29 cellular contexts compared by ENCODE assay signal in the genomic region with DNA sequence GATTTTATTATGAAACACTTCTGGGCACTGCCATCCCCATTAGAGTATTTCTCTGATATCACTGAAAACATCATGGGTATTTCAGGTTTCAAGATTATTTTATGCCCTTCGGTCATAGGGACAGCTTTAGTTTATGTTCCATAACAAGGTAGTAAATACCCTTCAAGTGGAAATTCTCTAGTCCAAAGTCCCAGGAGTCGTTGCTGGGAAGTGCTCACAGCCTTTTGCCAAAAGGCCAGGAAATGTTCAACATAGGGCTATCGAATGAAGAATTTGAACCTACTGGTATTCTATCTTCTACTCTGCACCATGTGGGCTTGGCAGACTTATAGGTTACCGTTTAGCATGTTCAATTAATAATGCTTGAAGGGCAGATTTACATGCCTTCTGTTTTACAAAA. TPM values are rescaled to one million over a fixed set of nuclear protein-coding genes. Genes with fewer than 3 reads are reported as not detected.
"Had no signal": no experiment of that assay in that cellular context is flagged by ENCODE, and none has a peak within 500 bp of the region (broad histone marks: within the 10 kb centered on the region; RNA-seq: fewer than 3 reads in every experiment).

No MANE protein-coding gene starts in this region.

- H3K4me1 Mint-ChIP-seq: T-helper 17 cell had no signal

- H3K27me3 Mint-ChIP-seq: activated B cell treated with CpG ODN at 0.5 μM for 24 hours, brain, T-helper 17 cell had no signal

- H3K4me3 Mint-ChIP-seq: activated B cell treated with CpG ODN at 0.5 μM for 24 hours; activated CD8-positive, alpha-beta T cell treated with anti-CD3 and anti-CD28 coated beads for 36 hours; activated naive CD8-positive, alpha-beta T cell treated with anti-CD3 and anti-CD28 coated beads, Interleukin-2, amount 10 ng/mL, durations not matched to agents 7 days and 5 days; activated T-cell treated with anti-CD3 and anti-CD28 coated beads, Interleukin-2, amount 50 U/mL, for 4 hours; activated T-helper 17 cell treated with anti-CD3 and anti-CD28 coated beads, Interleukin-2, amount 50 U/mL, for 72 hours; brain; T-helper 17 cell; T-helper 2 cell treated with Interferon-gamma antibody and Interleukin-4, amounts not matched to agents 5 μg/mL and 100 μg/mL, for 36 hours had no signal

- H3K4me1 ChIP-seq: ascending aorta, breast epithelium, colonic mucosa had no signal

- H3K27me3 ChIP-seq: ascending aorta, breast epithelium, colonic mucosa had no signal

- H3K27ac ChIP-seq: ascending aorta, breast epithelium, cardiac muscle cell, colonic mucosa, epithelial cell of prostate, WERI-Rb-1 had no signal

- ATAC-seq: activated CD4-positive, CD25-positive, alpha-beta regulatory T cell treated with anti-CD3 and anti-CD28 coated beads, Interleukin-2, amount 50 U/mL, for 24 hours; activated CD8-positive, alpha-beta T cell treated with anti-CD3 and anti-CD28 coated beads for 36 hours; activated naive CD4-positive, alpha-beta T cell treated with anti-CD3 and anti-CD28 coated beads, Interleukin-2, amount 50 U/mL, for 72 hours; activated T-cell treated with anti-CD3 and anti-CD28 coated beads, Interleukin-2, amount 50 U/mL, for 4 hours; activated T-helper 17 cell treated with anti-CD3 and anti-CD28 coated beads, Interleukin-2, amount 50 U/mL, for 72 hours; T-helper 17 cell had no signal

- H3K36me3 ChIP-seq: ascending aorta, breast epithelium, cardiac muscle cell, colonic mucosa, WERI-Rb-1 had no signal

- H3K36me3 Mint-ChIP-seq: activated naive CD8-positive, alpha-beta T cell treated with anti-CD3 and anti-CD28 coated beads, Interleukin-2, amount 10 ng/mL, durations not matched to agents 7 days and 5 days; brain had no signal

- H3K4me3 ChIP-seq: ascending aorta, breast epithelium, cardiac muscle cell, colonic mucosa had no signal

- DNase-seq: activated B cell treated with CpG ODN at 0.5 μM for 24 hours; activated CD4-positive, alpha-beta T cell treated with anti-CD3 and anti-CD28 coated beads for 48 hours; activated CD4-positive, alpha-beta T cell treated with anti-CD3 and anti-CD28 coated beads, Interleukin-2, amount 50 U/mL, for 1 hour; activated CD4-positive, alpha-beta T cell treated with anti-CD3 and anti-CD28 coated beads, Interleukin-2, amount 50 U/mL, for 48 hours; activated CD8-positive, alpha-beta memory T cell treated with anti-CD3 and anti-CD28 coated beads for 24 hours; activated CD8-positive, alpha-beta T cell treated with anti-CD3 and anti-CD28 coated beads for 36 hours; activated effector memory CD4-positive, alpha-beta T cell treated with Interleukin-2 at 50 U/mL for 16 hours; activated gamma-delta T cell treated with Interleukin-2 at 50 U/mL for 16 hours; activated naive CD4-positive, alpha-beta T cell treated with Interleukin-2 at 50 U/mL for 16 hours; activated naive CD8-positive, alpha-beta T cell treated with anti-CD3 and anti-CD28 coated beads, Interleukin-2, amount 10 ng/mL, durations not matched to agents 7 days and 5 days; activated T-cell treated with anti-CD3 and anti-CD28 coated beads, Interleukin-2, amount 50 U/mL, for 4 hours; central memory CD4-positive, alpha-beta T cell; cerebellar nuclear complex; colonic mucosa; effector CD8-positive, alpha-beta T cell; foreskin fibroblast; T-helper 1 cell; T-helper 17 cell; T1000; WERI-Rb-1 had no signal

- H3K9me3 Mint-ChIP-seq: activated B cell treated with CpG ODN at 0.5 μM for 24 hours; activated CD8-positive, alpha-beta T cell treated with anti-CD3 and anti-CD28 coated beads for 36 hours; activated naive CD8-positive, alpha-beta T cell treated with anti-CD3 and anti-CD28 coated beads, Interleukin-2, amount 10 ng/mL, durations not matched to agents 7 days and 5 days; activated T-cell treated with anti-CD3 and anti-CD28 coated beads, Interleukin-2, amount 50 U/mL, for 4 hours; activated T-helper 17 cell treated with anti-CD3 and anti-CD28 coated beads, Interleukin-2, amount 50 U/mL, for 72 hours; T-helper 2 cell treated with Interferon-gamma antibody and Interleukin-4, amounts not matched to agents 5 μg/mL and 100 μg/mL, for 36 hours had no signal

- H3K27ac Mint-ChIP-seq: activated B cell treated with CpG ODN at 0.5 μM for 24 hours; activated CD8-positive, alpha-beta T cell treated with anti-CD3 and anti-CD28 coated beads for 36 hours; activated naive CD4-positive, alpha-beta T cell treated with anti-CD3 and anti-CD28 coated beads, Interleukin-2, amount 50 U/mL, for 72 hours; activated naive CD8-positive, alpha-beta T cell treated with anti-CD3 and anti-CD28 coated beads, Interleukin-2, amount 10 ng/mL, durations not matched to agents 7 days and 5 days; activated T-helper 17 cell treated with anti-CD3 and anti-CD28 coated beads, Interleukin-2, amount 50 U/mL, for 72 hours; brain; T-helper 17 cell; T-helper 2 cell treated with Interferon-gamma antibody and Interleukin-4, amounts not matched to agents 5 μg/mL and 100 μg/mL, for 36 hours had no signal

- H3K9me3 ChIP-seq: ascending aorta, breast epithelium, colonic mucosa had no signal

RNA-seq across cellular contexts. Expression of a gene that starts 7.7 kb away (rescaled TPM):
- total RNA-seq: cardiac muscle cell had no signal
